27 cellular contexts compared by ENCODE assay signal in the genomic region with DNA sequence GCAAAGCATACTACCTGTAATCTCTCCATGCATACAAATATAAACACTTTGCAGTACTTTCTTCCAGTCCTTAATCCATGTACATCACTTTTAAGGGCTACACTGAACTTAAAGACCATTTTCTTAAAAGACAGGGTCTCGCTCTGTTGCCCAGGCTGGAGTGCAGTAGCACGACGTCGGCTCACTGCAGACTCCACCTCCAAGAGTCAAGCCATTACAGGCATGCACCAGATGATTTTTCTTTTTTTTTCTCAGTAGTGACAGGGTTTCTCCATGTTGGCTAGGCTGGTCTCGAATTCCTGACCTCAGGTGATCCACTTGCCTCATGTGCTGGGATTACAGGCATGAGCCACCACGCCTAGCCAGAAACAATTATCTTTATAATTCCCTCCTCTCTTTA. TPM values are rescaled to one million over a fixed set of nuclear protein-coding genes. Genes with fewer than 3 reads are reported as not detected.
DNase-seq lines count a peak whose midpoint lies in the region; ATAC-seq and TF ChIP-seq lines count a peak whose summit lies in the region.
"Had no signal": no experiment of that assay in that cellular context is flagged by ENCODE, and none has a peak within 500 bp of the region (broad histone marks: within the 10 kb centered on the region; RNA-seq: fewer than 3 reads in every experiment).

No MANE protein-coding gene starts in this region.

- peaks cover 2% of the 10 kb centered on the region for H3K27me3 Mint-ChIP-seq in glutamatergic neuron (ENCODE audit: unreplicated experiment)
- no peaks in the 10 kb centered on the region for H3K27me3 Mint-ChIP-seq in progenitor cell of endocrine pancreas
- H3K27me3 Mint-ChIP-seq: CD4-positive, alpha-beta memory T cell had no signal

- peaks cover 67% of the 10 kb centered on the region for H3K4me1 ChIP-seq in DOHH2 (ENCODE audit: control insufficient read depth, low read length)
- no peaks in the 10 kb centered on the region for H3K4me1 ChIP-seq in PC-9 (replicated peaks; ENCODE audit: insufficient read depth)
- H3K4me1 ChIP-seq in esophagus muscularis mucosa = peaks cover 27 to 53% (median 47%) of the 10 kb centered on the region in 4 donors
- no peaks in the 10 kb centered on the region for H3K4me1 ChIP-seq in MM.1S (ENCODE audit: low read length)

- H3K27ac ChIP-seq in DOHH2 (ENCODE audit: low read depth, low read length) (no peak overlapping the region), PC-9 (no peak overlapping the region), esophagus muscularis mucosa (replicated peaks in 1 of 4) (no peak overlapping the region), MM.1S (ENCODE audit: low read length) (no peak overlapping the region)
- H3K27ac ChIP-seq: A549, SJCRH30 had no signal

- H3K4me3 ChIP-seq in DOHH2 (ENCODE audit: low read length) (no peak overlapping the region), PC-9 (no peak overlapping the region), esophagus muscularis mucosa (no peak overlapping the region), MM.1S (ENCODE audit: low read length) (no peak overlapping the region)
- H3K4me3 ChIP-seq: A549, GM23338, SJCRH30 had no signal

- H4K20me1 ChIP-seq in DOHH2 (ENCODE audit: control insufficient read depth, insufficient read depth, low read depth, low read length) (peaks cover 29% of the 10 kb centered on the region), PC-9 (ENCODE audit: insufficient read depth) (peaks cover 89% of the 10 kb centered on the region), MM.1S (ENCODE audit: insufficient read depth, low read length) (peaks cover 60% of the 10 kb centered on the region)

- H3K36me3 Mint-ChIP-seq in glutamatergic neuron (ENCODE audit: unreplicated experiment) = no peaks in the 10 kb centered on the region
- peaks cover 22% of the 10 kb centered on the region for H3K36me3 Mint-ChIP-seq in progenitor cell of endocrine pancreas (ENCODE audit: insufficient read depth)

- H3K36me3 ChIP-seq in DOHH2 (ENCODE audit: control insufficient read depth, low read length) = peaks cover 72% of the 10 kb centered on the region
- peaks cover 5% of the 10 kb centered on the region; the same call in 1 of the 2 replicates for H3K36me3 ChIP-seq in PC-9 (ENCODE audit: low read depth)
- peaks cover 0 to 26% (median 15%) of the 10 kb centered on the region in 4 donors for H3K36me3 ChIP-seq in esophagus muscularis mucosa
- 0 out of 2 replicates have a peak, but pooled peaks cover 3% of the 10 kb centered on the region for H3K36me3 ChIP-seq in MM.1S (replicated peaks; ENCODE audit: insufficient read depth, low read length)

- H3K4me2 ChIP-seq in DOHH2 (ENCODE audit: low read length) (peak overlapping the region; percentile 2; the same call in 1 of the 2 replicates), PC-9 (no peak overlapping the region), MM.1S (ENCODE audit: low read depth, low read length) (no peak overlapping the region)
- H3K4me2 ChIP-seq: A549, GM23338 had no signal

- no peak for TF ChIP-seq POLR2A in esophagus muscularis mucosa (IDR thresholded peaks at IDR 0.05; ENCODE audit: low read depth)

- H2AFZ ChIP-seq in PC-9 = no peak overlapping the region
- no peak overlapping the region for H2AFZ ChIP-seq in MM.1S (ENCODE audit: low read length)
- H2AFZ ChIP-seq: GM23338 had no signal

- H3K9me3 ChIP-seq in DOHH2 (ENCODE audit: control insufficient read depth, insufficient read depth, low read length) (no peaks in the 10 kb centered on the region), PC-9 (ENCODE audit: insufficient read depth, low read depth) (no peaks in the 10 kb centered on the region), esophagus muscularis mucosa (no peaks in the 10 kb centered on the region), MM.1S (replicated peaks; ENCODE audit: insufficient read depth, low read length) (no peaks in the 10 kb centered on the region)
- H3K9me3 ChIP-seq: A549 had no signal

- intact Hi-C loops in PC-9 (cut with micrococcal nuclease; ENCODE audit: unreplicated experiment) (no loop called here), esophagus muscularis mucosa (cut with DNase I) (no loop called here)

- H3K9me2 ChIP-seq in DOHH2 (replicated peaks; ENCODE audit: control insufficient read depth, low read length) = no peaks in the 10 kb centered on the region
- no peaks in the 10 kb centered on the region for H3K9me2 ChIP-seq in PC-9 (ENCODE audit: insufficient read depth)
- H3K9me2 ChIP-seq in MM.1S (replicated peaks; ENCODE audit: insufficient read depth, low read length) = no peaks in the 10 kb centered on the region

- H3K9ac ChIP-seq in MM.1S (ENCODE audit: low read length) = no peak overlapping the region

- H3F3A ChIP-seq in DOHH2 (ENCODE audit: control insufficient read depth, insufficient read depth) (0 out of 2 replicates have a peak, but pooled peaks cover 5% of the 10 kb centered on the region), PC-9 (ENCODE audit: insufficient read depth, low read depth) (peaks cover 16% of the 10 kb centered on the region; the same call in 1 of the 2 replicates), MM.1S (ENCODE audit: insufficient read depth, low read length) (no peaks in the 10 kb centered on the region)

- H3K27ac Mint-ChIP-seq in glutamatergic neuron (ENCODE audit: unreplicated experiment) = peak overlapping the region; percentile 16
- peak overlapping the region; percentile 20 for H3K27ac Mint-ChIP-seq in progenitor cell of endocrine pancreas
- H3K27ac Mint-ChIP-seq: GM23338 had no signal

- H3K9me3 Mint-ChIP-seq in glutamatergic neuron (ENCODE audit: unreplicated experiment) = peaks cover 2% of the 10 kb centered on the region
- no peaks in the 10 kb centered on the region for H3K9me3 Mint-ChIP-seq in progenitor cell of endocrine pancreas (ENCODE audit: low read depth)
- H3K9me3 Mint-ChIP-seq: CD4-positive, alpha-beta memory T cell; GM23338 had no signal

- TF ChIP-seq EP300 in esophagus muscularis mucosa (IDR thresholded peaks at IDR 0.05) = no peak

- peaks cover 99% of the 10 kb centered on the region for H3K79me2 ChIP-seq in DOHH2 (ENCODE audit: control insufficient read depth, low read length)
- peaks cover 95% of the 10 kb centered on the region for H3K79me2 ChIP-seq in PC-9 (ENCODE audit: low read depth)
- peaks cover 99% of the 10 kb centered on the region for H3K79me2 ChIP-seq in MM.1S (ENCODE audit: low read length)

- H3K4me3 Mint-ChIP-seq in glutamatergic neuron (ENCODE audit: unreplicated experiment) = no peak overlapping the region
- H3K4me3 Mint-ChIP-seq in progenitor cell of endocrine pancreas (ENCODE audit: low read depth) = no peak overlapping the region
- H3K4me3 Mint-ChIP-seq: GM23338 had no signal

- POLR2A ChIA-PET in PC-9 (lab: Charles Lee; ENCODE audit: unreplicated experiment) = no interaction called here

- CTCF ChIA-PET in PC-9 (lab: Charles Lee) = no interaction called here

- H3K27me3 ChIP-seq in DOHH2 (ENCODE audit: control insufficient read depth, low read length) (no peaks in the 10 kb centered on the region), PC-9 (ENCODE audit: insufficient read depth, low read depth) (no peaks in the 10 kb centered on the region), esophagus muscularis mucosa (no peaks in the 10 kb centered on the region), MM.1S (replicated peaks; ENCODE audit: insufficient read depth, low read length) (no peaks in the 10 kb centered on the region)
- H3K27me3 ChIP-seq: SJCRH30 had no signal

- DNase-seq in PC-9 (no peak), glutamatergic neuron (no peak), progenitor cell of endocrine pancreas (ENCODE audit: low spot score, unreplicated experiment) (no peak), esophagus muscularis mucosa (ENCODE audit: extremely low spot score) (no peak), MM.1S (no peak)
- DNase-seq: AML-193; C1 segment of cervical spinal cord; CD4-positive, alpha-beta memory T cell; COR-L47; DMS53; HCEC 1CT; Karpas-422; NCI-H1105; NCI-H1436 treated with DMSO at 0.1 percent for 48 hours; NCI-H187 treated with DMSO at 0.1 percent for 48 hours; NCI-H446; NCI-H524 treated with DMSO at 0.1 percent for 48 hours; NCI-H774; NK-92 treated with Interleukin-12 subunit alpha and Interleukin-12 subunit beta, amount 100 ng/mL, for 24 hours; PC-3; SJCRH30 had no signal

- TSS peak; percentile 2 for BruUV-seq in PC-9 (replicated peaks; lab: Mats Ljungman, UMichigan)

- H3K4me1 Mint-ChIP-seq in glutamatergic neuron (ENCODE audit: low read depth, unreplicated experiment) (peaks cover 18% of the 10 kb centered on the region), progenitor cell of endocrine pancreas (ENCODE audit: low read depth) (peaks cover 15% of the 10 kb centered on the region)

- no peak for ATAC-seq in HG02938 (IDR thresholded peaks at IDR 0.05; ENCODE audit: unreplicated experiment)
- ATAC-seq: A549, GM23338, PC-3, Right ventricle myocardium inferior, SK-N-SH treated with all-trans-retinoic acid at 6 μM for 48 hours had no signal

- whole genome bisulfite sequencing in esophagus muscularis mucosa = 87% methylated on average over 6 of the region's 6 CpGs

- TF ChIP-seq CTCF in DOHH2 (IDR thresholded peaks at IDR 0.05; ENCODE audit: low read depth, low read length, poor library complexity, severe bottlenecking) (no peak), PC-9 (conservative IDR thresholded peaks at IDR 0.05) (no peak), glutamatergic neuron (IDR thresholded peaks at IDR 0.05; ENCODE audit: partially characterized antibody, unreplicated experiment) (no peak), progenitor cell of endocrine pancreas (IDR thresholded peaks at IDR 0.05; ENCODE audit: unreplicated experiment) (no peak), esophagus muscularis mucosa (IDR thresholded peaks at IDR 0.05) (no peak), MM.1S (IDR thresholded peaks at IDR 0.05; ENCODE audit: low read length) (no peak)

RNA-seq across cellular contexts. Expression of a gene that starts 22.9 kb away (rescaled TPM):
- total RNA-seq in PC-9 (2021) = 99.2 and 117 TPM in 2 replicates
- 188 TPM for total RNA-seq in glutamatergic neuron (ENCODE audit: unreplicated experiment)
- total RNA-seq in progenitor cell of endocrine pancreas = 244 and 249 TPM in 2 replicates
- 100 to 1,000 TPM in 1 of 4 donors, 10 to 100 TPM in 3; 71.7 to 112 (median 83.0) TPM for total RNA-seq in esophagus muscularis mucosa
